12 cellular contexts compared by ENCODE assay signal in the genomic region with DNA sequence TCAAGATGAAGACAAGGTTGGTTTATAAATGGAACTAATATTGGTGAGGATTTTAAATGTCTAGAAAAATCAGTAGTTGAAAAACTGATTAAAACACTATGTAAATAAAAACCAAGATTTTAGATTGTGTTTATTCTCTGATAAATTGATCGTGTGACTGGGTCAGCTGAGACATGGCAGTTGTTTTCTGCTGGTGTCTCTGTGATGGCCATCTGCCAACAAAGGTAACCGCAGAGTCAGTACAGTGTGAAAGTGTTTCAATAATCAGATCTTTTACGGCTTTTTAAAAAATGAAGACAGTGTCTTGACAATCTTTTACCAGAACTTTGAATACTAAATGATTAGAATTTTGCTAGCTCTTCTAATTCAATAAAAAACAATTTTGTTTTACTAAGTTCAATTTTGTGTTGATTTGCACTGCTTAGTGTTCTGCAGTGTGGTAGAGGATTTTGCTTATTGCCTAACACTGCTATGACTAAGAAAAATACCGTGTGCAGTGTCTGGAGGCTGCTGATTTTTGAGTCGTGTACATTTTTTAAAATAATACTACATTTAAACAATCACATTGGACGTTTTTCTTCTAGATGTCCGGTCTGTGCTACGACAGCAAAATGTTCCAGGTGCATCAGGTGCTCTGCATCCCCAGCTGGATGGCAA. TPM values are rescaled to one million over a fixed set of nuclear protein-coding genes. Genes with fewer than 3 reads are reported as not detected.
DNase-seq lines count a peak whose midpoint lies in the region; ATAC-seq and TF ChIP-seq lines count a peak whose summit lies in the region.
"Had no signal": no experiment of that assay in that cellular context is flagged by ENCODE, and none has a peak within 500 bp of the region (broad histone marks: within the 10 kb centered on the region; RNA-seq: fewer than 3 reads in every experiment).

No MANE protein-coding gene starts in this region.

- no peak overlapping the region for H2AFZ ChIP-seq in KMS-11 (ENCODE audit: low read depth)

- H3K79me2 ChIP-seq in KMS-11 (ENCODE audit: insufficient read depth, low read depth) = no peaks in the 10 kb centered on the region

- H3K4me3 ChIP-seq in KMS-11 (IDR thresholded peaks at IDR 0.05; ENCODE audit: insufficient read depth, low read depth, low read length) = no peak overlapping the region
- H3K4me3 ChIP-seq in fibroblast of villous mesenchyme (ENCODE audit: low read depth, low read length) = no peak overlapping the region
- no peak overlapping the region for H3K4me3 ChIP-seq in aorta (ENCODE audit: low read length in 2 of 2)

- H3K4me2 ChIP-seq in KMS-11 = peak overlapping the region; percentile 7; the same call in 1 of the 2 replicates

- TF ChIP-seq CTCF in CD14-positive monocyte (IDR thresholded peaks at IDR 0.05) (no peak), KMS-11 (conservative IDR thresholded peaks at IDR 0.05; ENCODE audit: low read depth, low read length) (no peak), fibroblast of villous mesenchyme (IDR thresholded peaks at IDR 0.05; ENCODE audit: insufficient read depth, low read depth, low read length) (no peak), GM20000 (IDR thresholded peaks at IDR 0.05; ENCODE audit: extremely low read depth, missing control alignments) (no peak)
- no peak for TF ChIP-seq CTCF in activated CD8-positive, alpha-beta T cell treated with anti-CD3 and anti-CD28 coated beads for 36 hours (IDR thresholded peaks at IDR 0.05)

- intact Hi-C loops in CD14-positive monocyte (cut with micrococcal nuclease) = loop anchor here in 1 of 2 donors (5.0 kb wide), 1 partner anchor 42 kb away; no protein-coding TSS in a partner anchor
- intact Hi-C loops in activated CD8-positive, alpha-beta T cell treated with anti-CD3 and anti-CD28 coated beads for 36 hours (cut with micrococcal nuclease) = no loop called here
- intact Hi-C loops in aorta (cut with DNase I) = no loop called here
- intact Hi-C loops in left ventricle myocardium superior (cut with micrococcal nuclease) = no loop called here

- no peaks in the 10 kb centered on the region for H4K20me1 ChIP-seq in KMS-11 (ENCODE audit: insufficient read depth)

- no peak for DNase-seq in CD14-positive monocyte (ENCODE audit: low spot score)
- DNase-seq in activated CD8-positive, alpha-beta T cell treated with anti-CD3 and anti-CD28 coated beads for 36 hours = peak; percentile 61
- peak; percentile 76 for DNase-seq in fibroblast of villous mesenchyme (ENCODE audit: low read depth)
- no peak for DNase-seq in aorta
- DNase-seq in OCI-M2 (lab: John Stamatoyannopoulos, UW; ENCODE audit: unreplicated experiment) = no peak
- DNase-seq in left ventricle myocardium superior = no peak
- DNase-seq in GM20000 (ENCODE audit: low spot score) = no peak
- DNase-seq: cortex of kidney, left cardiac atrium, NCI-H2227 treated with DMSO at 0.1 percent for 48 hours, WERI-Rb-1 had no signal

- H3K4me3 Mint-ChIP-seq in CD14-positive monocyte = no peak overlapping the region
- H3K4me3 Mint-ChIP-seq in activated CD8-positive, alpha-beta T cell treated with anti-CD3 and anti-CD28 coated beads for 36 hours = no peak overlapping the region

- H3K9me3 Mint-ChIP-seq in CD14-positive monocyte = no peaks in the 10 kb centered on the region
- no peaks in the 10 kb centered on the region for H3K9me3 Mint-ChIP-seq in activated CD8-positive, alpha-beta T cell treated with anti-CD3 and anti-CD28 coated beads for 36 hours

- peak overlapping the region; percentile 40 to 82 (median 54) for H3K27ac Mint-ChIP-seq in CD14-positive monocyte
- peak overlapping the region; percentile 17 for H3K27ac Mint-ChIP-seq in activated CD8-positive, alpha-beta T cell treated with anti-CD3 and anti-CD28 coated beads for 36 hours

- no peak overlapping the region for H3K9ac ChIP-seq in KMS-11

- peaks cover 32% of the 10 kb centered on the region for H3K4me1 Mint-ChIP-seq in CD14-positive monocyte
- peaks cover 63% of the 10 kb centered on the region for H3K4me1 Mint-ChIP-seq in activated CD8-positive, alpha-beta T cell treated with anti-CD3 and anti-CD28 coated beads for 36 hours (ENCODE audit: low read depth)

- H3K27me3 ChIP-seq in KMS-11 (ENCODE audit: insufficient read depth, low read depth) (no peaks in the 10 kb centered on the region), aorta (ENCODE audit: control insufficient read depth in 1 of 2, insufficient read depth in 2 of 2, low read length in 1 of 2) (no peaks in the 10 kb centered on the region)

- no peaks in the 10 kb centered on the region for H3K9me3 ChIP-seq in aorta (ENCODE audit: control insufficient read depth, low read length)

- H3K27me3 Mint-ChIP-seq in CD14-positive monocyte (ENCODE audit: low read depth in 3 of 3) = no peaks in the 10 kb centered on the region
- H3K27me3 Mint-ChIP-seq in activated CD8-positive, alpha-beta T cell treated with anti-CD3 and anti-CD28 coated beads for 36 hours = no peaks in the 10 kb centered on the region

- peaks cover 26% of the 10 kb centered on the region for H3K4me1 ChIP-seq in KMS-11 (ENCODE audit: low read depth, poor library complexity, severe bottlenecking)
- H3K4me1 ChIP-seq in aorta (ENCODE audit: control insufficient read depth in 1 of 2, insufficient read depth in 2 of 2, low read length in 2 of 2) = no peaks in the 10 kb centered on the region

- POLR2A ChIA-PET in activated CD8-positive, alpha-beta T cell treated with anti-CD3 and anti-CD28 coated beads for 36 hours (lab: Charles Lee) = interaction anchor here (1.0 to 1.2 kb wide), 2 partner anchors 11 to 21 kb away, joined by 3 to 4 read pairs; no protein-coding TSS in a partner anchor

- peaks cover 76 to 84% of the 10 kb centered on the region in 2 donors for H3K36me3 Mint-ChIP-seq in CD14-positive monocyte
- H3K36me3 Mint-ChIP-seq in activated CD8-positive, alpha-beta T cell treated with anti-CD3 and anti-CD28 coated beads for 36 hours (ENCODE audit: low read depth) = peaks cover 61% of the 10 kb centered on the region

- 77 to 79% methylated on average over 8 of the region's 8 CpGs for WGBS in aorta, 2 donors

- ATAC-seq in activated CD8-positive, alpha-beta T cell treated with anti-CD3 and anti-CD28 coated beads for 36 hours = peak; percentile 57
- ATAC-seq in aorta (ENCODE audit: low FRiP score) (no peak), left ventricle myocardium superior (no peak)

- CTCF ChIA-PET in activated CD8-positive, alpha-beta T cell treated with anti-CD3 and anti-CD28 coated beads for 36 hours (lab: Charles Lee) = interaction anchor here (1.3 to 2.5 kb wide), 2 partner anchors 70 to 76 kb away, joined by 3 to 13 read pairs; no protein-coding TSS in a partner anchor

- H3K36me3 ChIP-seq in KMS-11 (ENCODE audit: insufficient read depth) = no peaks in the 10 kb centered on the region
- H3K36me3 ChIP-seq in aorta (ENCODE audit: control insufficient read depth in 1 of 2, insufficient read depth in 2 of 2, low read length in 1 of 2) = peaks cover 4% of the 10 kb centered on the region in 2 donors

- H3K27ac ChIP-seq in KMS-11 (no peak overlapping the region), aorta (ENCODE audit: low read depth in 1 of 2, low read length in 2 of 2) (no peak overlapping the region)
- H3K27ac ChIP-seq: WERI-Rb-1 had no signal

RNA-seq across cellular contexts. Expression of a gene that starts 32.7 kb away (rescaled TPM):
- polyA plus RNA-seq in CD14-positive monocyte = 100 to 1,000 TPM; 190 to 288 TPM
- total RNA-seq in activated CD8-positive, alpha-beta T cell treated with anti-CD3 and anti-CD28 coated beads for 36 hours = 10 to 100 TPM in 1 of 2 experiments, 1 to 10 TPM in 1; 8.6 to 10.0 TPM
- 0.86 and 4.5 TPM in 2 replicates for total RNA-seq in fibroblast of villous mesenchyme
- 10 to 100 TPM; 18.7 to 25.3 TPM for total RNA-seq in aorta
- polyA plus RNA-seq in aorta = 1 to 10 TPM; 1.7 to 9.1 TPM
- total RNA-seq in left ventricle myocardium superior = 2.6 TPM

Comparison
In these comparisons a context has a peak if more than half of its experiments do, and no peak if none do; other contexts are left out.
1. DNase-seq: peak in activated CD8-positive, alpha-beta T cell treated with anti-CD3 and anti-CD28 coated beads for 36 hours (single experiment) and fibroblast of villous mesenchyme (single experiment); none in CD14-positive monocyte (single experiment), aorta (0 of 2), OCI-M2 (single experiment), left ventricle myocardium superior (single experiment) and GM20000 (single experiment).